2 cellular contexts compared by ENCODE assay signal in the genomic region with DNA sequence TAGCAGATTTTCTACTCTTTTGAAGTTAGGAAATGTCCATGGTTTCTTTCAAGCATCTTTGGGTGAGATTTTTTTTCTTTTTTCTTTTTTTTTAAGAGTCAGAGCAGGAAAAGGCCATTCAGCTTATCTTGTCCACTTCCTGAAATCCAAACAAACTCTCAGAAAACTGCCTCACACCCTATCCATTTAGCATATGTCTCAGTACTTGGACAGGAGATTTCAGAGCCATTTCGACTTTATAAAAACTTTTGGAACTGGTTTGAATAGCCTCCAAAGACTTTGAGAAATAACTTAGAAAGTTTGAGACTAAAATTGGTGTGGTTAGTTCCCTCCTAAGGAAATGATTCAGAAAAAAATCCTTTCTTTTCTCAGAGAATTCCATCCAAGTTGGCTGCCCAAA.
TF ChIP-seq lines count a peak whose summit lies in the region.

No MANE protein-coding gene starts in this region.

TF ChIP-seq in SK-N-SH, 30 proteins besides CTCF, POLR2A, EP300 and RAD21 (continued from another document):
- TF ChIP-seq, protein P1, sequence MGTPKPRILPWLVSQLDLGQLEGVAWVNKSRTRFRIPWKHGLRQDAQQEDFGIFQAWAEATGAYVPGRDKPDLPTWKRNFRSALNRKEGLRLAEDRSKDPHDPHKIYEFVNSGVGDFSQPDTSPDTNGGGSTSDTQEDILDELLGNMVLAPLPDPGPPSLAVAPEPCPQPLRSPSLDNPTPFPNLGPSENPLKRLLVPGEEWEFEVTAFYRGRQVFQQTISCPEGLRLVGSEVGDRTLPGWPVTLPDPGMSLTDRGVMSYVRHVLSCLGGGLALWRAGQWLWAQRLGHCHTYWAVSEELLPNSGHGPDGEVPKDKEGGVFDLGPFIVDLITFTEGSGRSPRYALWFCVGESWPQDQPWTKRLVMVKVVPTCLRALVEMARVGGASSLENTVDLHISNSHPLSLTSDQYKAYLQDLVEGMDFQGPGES (IDR thresholded peaks at IDR 0.05; ENCODE audit: low read depth, low read length), result no peak
- TF ChIP-seq ELF1 (IDR thresholded peaks at IDR 0.05) (no peak), NFIC (IDR thresholded peaks at IDR 0.05; ENCODE audit: borderline replicate concordance) (no peak), GATA2 (CRISPR knock-in tag; IDR thresholded peaks at IDR 0.05) (no peak), FOXM1 (IDR thresholded peaks at IDR 0.05; ENCODE audit: low read depth) (no peak), JUND (IDR thresholded peaks at IDR 0.05) (no peak), MEF2A (IDR thresholded peaks at IDR 0.05; ENCODE audit: borderline replicate concordance, low read depth) (no peak), FOSL2 (IDR thresholded peaks at IDR 0.05; ENCODE audit: borderline replicate concordance, low read depth) (no peak), USF2 (IDR thresholded peaks at IDR 0.05; ENCODE audit: borderline replicate concordance, low read depth, low read length) (no peak), MXI1 (IDR thresholded peaks at IDR 0.05; ENCODE audit: low read depth, low read length) (no peak), TEAD4 (IDR thresholded peaks at IDR 0.05; ENCODE audit: borderline replicate concordance, insufficient read depth) (no peak)
- TF ChIP-seq, protein P2, sequence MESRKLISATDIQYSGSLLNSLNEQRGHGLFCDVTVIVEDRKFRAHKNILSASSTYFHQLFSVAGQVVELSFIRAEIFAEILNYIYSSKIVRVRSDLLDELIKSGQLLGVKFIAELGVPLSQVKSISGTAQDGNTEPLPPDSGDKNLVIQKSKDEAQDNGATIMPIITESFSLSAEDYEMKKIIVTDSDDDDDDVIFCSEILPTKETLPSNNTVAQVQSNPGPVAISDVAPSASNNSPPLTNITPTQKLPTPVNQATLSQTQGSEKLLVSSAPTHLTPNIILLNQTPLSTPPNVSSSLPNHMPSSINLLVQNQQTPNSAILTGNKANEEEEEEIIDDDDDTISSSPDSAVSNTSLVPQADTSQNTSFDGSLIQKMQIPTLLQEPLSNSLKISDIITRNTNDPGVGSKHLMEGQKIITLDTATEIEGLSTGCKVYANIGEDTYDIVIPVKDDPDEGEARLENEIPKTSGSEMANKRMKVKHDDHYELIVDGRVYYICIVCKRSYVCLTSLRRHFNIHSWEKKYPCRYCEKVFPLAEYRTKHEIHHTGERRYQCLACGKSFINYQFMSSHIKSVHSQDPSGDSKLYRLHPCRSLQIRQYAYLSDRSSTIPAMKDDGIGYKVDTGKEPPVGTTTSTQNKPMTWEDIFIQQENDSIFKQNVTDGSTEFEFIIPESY (IDR thresholded peaks at IDR 0.05; ENCODE audit: borderline replicate concordance, low read depth), result no peak
- TF ChIP-seq, protein P3, sequence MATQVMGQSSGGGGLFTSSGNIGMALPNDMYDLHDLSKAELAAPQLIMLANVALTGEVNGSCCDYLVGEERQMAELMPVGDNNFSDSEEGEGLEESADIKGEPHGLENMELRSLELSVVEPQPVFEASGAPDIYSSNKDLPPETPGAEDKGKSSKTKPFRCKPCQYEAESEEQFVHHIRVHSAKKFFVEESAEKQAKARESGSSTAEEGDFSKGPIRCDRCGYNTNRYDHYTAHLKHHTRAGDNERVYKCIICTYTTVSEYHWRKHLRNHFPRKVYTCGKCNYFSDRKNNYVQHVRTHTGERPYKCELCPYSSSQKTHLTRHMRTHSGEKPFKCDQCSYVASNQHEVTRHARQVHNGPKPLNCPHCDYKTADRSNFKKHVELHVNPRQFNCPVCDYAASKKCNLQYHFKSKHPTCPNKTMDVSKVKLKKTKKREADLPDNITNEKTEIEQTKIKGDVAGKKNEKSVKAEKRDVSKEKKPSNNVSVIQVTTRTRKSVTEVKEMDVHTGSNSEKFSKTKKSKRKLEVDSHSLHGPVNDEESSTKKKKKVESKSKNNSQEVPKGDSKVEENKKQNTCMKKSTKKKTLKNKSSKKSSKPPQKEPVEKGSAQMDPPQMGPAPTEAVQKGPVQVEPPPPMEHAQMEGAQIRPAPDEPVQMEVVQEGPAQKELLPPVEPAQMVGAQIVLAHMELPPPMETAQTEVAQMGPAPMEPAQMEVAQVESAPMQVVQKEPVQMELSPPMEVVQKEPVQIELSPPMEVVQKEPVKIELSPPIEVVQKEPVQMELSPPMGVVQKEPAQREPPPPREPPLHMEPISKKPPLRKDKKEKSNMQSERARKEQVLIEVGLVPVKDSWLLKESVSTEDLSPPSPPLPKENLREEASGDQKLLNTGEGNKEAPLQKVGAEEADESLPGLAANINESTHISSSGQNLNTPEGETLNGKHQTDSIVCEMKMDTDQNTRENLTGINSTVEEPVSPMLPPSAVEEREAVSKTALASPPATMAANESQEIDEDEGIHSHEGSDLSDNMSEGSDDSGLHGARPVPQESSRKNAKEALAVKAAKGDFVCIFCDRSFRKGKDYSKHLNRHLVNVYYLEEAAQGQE (IDR thresholded peaks at IDR 0.05; ENCODE audit: low read depth, low read length), result no peak

TF ChIP-seq in SK-N-SH treated with all-trans-retinoic acid at 6 μM for 48 hours, 23 proteins besides CTCF, POLR2A, EP300 and RAD21 (continued from another document):
- TF ChIP-seq POU6F1 (CRISPR knock-in tag; IDR thresholded peaks at IDR 0.05; ENCODE audit: borderline replicate concordance, low read depth) (no peak), ZNF8 (CRISPR knock-in tag; IDR thresholded peaks at IDR 0.05) (no peak), ZFP30 (CRISPR knock-in tag; IDR thresholded peaks at IDR 0.05) (no peak), SNAI2 (CRISPR knock-in tag; IDR thresholded peaks at IDR 0.05) (no peak), RARB (CRISPR knock-in tag; IDR thresholded peaks at IDR 0.05) (no peak), ZC3H10 (CRISPR knock-in tag; IDR thresholded peaks at IDR 0.05) (no peak), BACH2 (CRISPR knock-in tag; IDR thresholded peaks at IDR 0.05; ENCODE audit: borderline replicate concordance) (no peak), ZNF565 (CRISPR knock-in tag; conservative IDR thresholded peaks at IDR 0.05; ENCODE audit: low read depth) (no peak), PPARA (CRISPR knock-in tag; IDR thresholded peaks at IDR 0.05; ENCODE audit: borderline replicate concordance) (no peak), ARNTL (CRISPR knock-in tag; IDR thresholded peaks at IDR 0.05; ENCODE audit: borderline replicate concordance, low read depth) (no peak), ISL1 (CRISPR knock-in tag; IDR thresholded peaks at IDR 0.05) (no peak), OSR1 (CRISPR knock-in tag; IDR thresholded peaks at IDR 0.05) (no peak)
- TF ChIP-seq, protein P4, sequence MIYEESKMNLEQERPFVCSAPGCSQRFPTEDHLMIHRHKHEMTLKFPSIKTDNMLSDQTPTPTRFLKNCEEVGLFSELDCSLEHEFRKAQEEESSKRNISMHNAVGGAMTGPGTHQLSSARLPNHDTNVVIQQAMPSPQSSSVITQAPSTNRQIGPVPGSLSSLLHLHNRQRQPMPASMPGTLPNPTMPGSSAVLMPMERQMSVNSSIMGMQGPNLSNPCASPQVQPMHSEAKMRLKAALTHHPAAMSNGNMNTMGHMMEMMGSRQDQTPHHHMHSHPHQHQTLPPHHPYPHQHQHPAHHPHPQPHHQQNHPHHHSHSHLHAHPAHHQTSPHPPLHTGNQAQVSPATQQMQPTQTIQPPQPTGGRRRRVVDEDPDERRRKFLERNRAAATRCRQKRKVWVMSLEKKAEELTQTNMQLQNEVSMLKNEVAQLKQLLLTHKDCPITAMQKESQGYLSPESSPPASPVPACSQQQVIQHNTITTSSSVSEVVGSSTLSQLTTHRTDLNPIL (CRISPR knock-in tag; IDR thresholded peaks at IDR 0.05; ENCODE audit: low read depth), result no peak
- TF ChIP-seq, protein P5, sequence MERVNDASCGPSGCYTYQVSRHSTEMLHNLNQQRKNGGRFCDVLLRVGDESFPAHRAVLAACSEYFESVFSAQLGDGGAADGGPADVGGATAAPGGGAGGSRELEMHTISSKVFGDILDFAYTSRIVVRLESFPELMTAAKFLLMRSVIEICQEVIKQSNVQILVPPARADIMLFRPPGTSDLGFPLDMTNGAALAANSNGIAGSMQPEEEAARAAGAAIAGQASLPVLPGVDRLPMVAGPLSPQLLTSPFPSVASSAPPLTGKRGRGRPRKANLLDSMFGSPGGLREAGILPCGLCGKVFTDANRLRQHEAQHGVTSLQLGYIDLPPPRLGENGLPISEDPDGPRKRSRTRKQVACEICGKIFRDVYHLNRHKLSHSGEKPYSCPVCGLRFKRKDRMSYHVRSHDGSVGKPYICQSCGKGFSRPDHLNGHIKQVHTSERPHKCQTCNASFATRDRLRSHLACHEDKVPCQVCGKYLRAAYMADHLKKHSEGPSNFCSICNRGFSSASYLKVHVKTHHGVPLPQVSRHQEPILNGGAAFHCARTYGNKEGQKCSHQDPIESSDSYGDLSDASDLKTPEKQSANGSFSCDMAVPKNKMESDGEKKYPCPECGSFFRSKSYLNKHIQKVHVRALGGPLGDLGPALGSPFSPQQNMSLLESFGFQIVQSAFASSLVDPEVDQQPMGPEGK (CRISPR knock-in tag; IDR thresholded peaks at IDR 0.05; ENCODE audit: borderline replicate concordance), result no peak
